Comparison of ENCODE assay signal across 29 cellular contexts in genomic region chr14:57461777-57462320, GRCh38. TPM values are rescaled to one million over a fixed set of nuclear protein-coding genes. Genes with fewer than 3 reads are reported as not detected.
DNase-seq lines count a peak whose midpoint lies in the region; ATAC-seq and TF ChIP-seq lines count a peak whose summit lies in the region.
"Had no signal": no experiment of that assay in that cellular context is flagged by ENCODE, and none has a peak within 500 bp of the region (broad histone marks: within the 10 kb centered on the region; RNA-seq: fewer than 3 reads in every experiment).

No MANE protein-coding gene starts in this region.

- POLR2A ChIA-PET in Panc1 (lab: Charles Lee): no interaction called here
- POLR2A ChIA-PET in GM10248 (lab: Yijun Ruan, JAX): no interaction called here

- H3K27me3 Mint-ChIP-seq in CD14-positive monocyte (ENCODE audit: low read depth in 3 of 3): peaks cover 0 to 4% (median 1%) of the 10 kb centered on the region in 3 donors
- H3K27me3 Mint-ChIP-seq: central memory CD8-positive, alpha-beta T cell had no signal

- DNase-seq in H4 (ENCODE audit: low spot score) (peak; percentile 57), Panc1 (ENCODE audit: low read depth, low spot score) (peak; percentile 1), epithelial cell of esophagus (ENCODE audit: low read depth) (peak; percentile 25), CD14-positive monocyte (ENCODE audit: low spot score) (no peak), GM10248 (ENCODE audit: extremely low spot score) (no peak), NCI-H345 treated with DMSO at 0.1 percent for 48 hours (lab: John Stamatoyannopoulos, UW; ENCODE audit: unreplicated experiment) (no peak)
- DNase-seq: activated CD4-positive, alpha-beta T cell treated with anti-CD3 and anti-CD28 coated beads for 48 hours; activated CD8-positive, alpha-beta memory T cell treated with anti-CD3 and anti-CD28 coated beads for 24 hours; activated gamma-delta T cell; activated naive CD8-positive, alpha-beta T cell treated with anti-CD3 and anti-CD28 coated beads, Interleukin-2, amount 10 ng/mL, durations not matched to agents 7 days and 5 days; CD4-positive, alpha-beta T cell; DMS 273 treated with DMSO at 0.1 percent for 48 hours; dorsolateral prefrontal cortex; H7; islet precursor cell; KG1; NCI-H1436; NCI-H446 treated with DMSO at 0.1 percent for 48 hours; NCI-H82; upper lobe of left lung had no signal

- H3K4me1 Mint-ChIP-seq in CD14-positive monocyte: no peaks in the 10 kb centered on the region
- H3K4me1 Mint-ChIP-seq: activated naive CD8-positive, alpha-beta T cell treated with anti-CD3 and anti-CD28 coated beads, Interleukin-2, amount 10 ng/mL, durations not matched to agents 7 days and 5 days; central memory CD8-positive, alpha-beta T cell; nephron had no signal

- no peaks in the 10 kb centered on the region for H3K36me3 ChIP-seq in Panc1 (ENCODE audit: control insufficient read depth, insufficient read depth, low read length)
- H3K36me3 ChIP-seq: ascending aorta, upper lobe of left lung had no signal

- H3K36me3 Mint-ChIP-seq in CD14-positive monocyte: no peaks in the 10 kb centered on the region
- H3K36me3 Mint-ChIP-seq: activated naive CD8-positive, alpha-beta T cell treated with anti-CD3 and anti-CD28 coated beads, Interleukin-2, amount 10 ng/mL, durations not matched to agents 7 days and 5 days had no signal

- CTCF ChIA-PET in Panc1 (lab: Charles Lee) (no interaction called here), GM10248 (lab: Yijun Ruan, JAX) (no interaction called here)

- H3K4me3 ChIP-seq in Panc1 (ENCODE audit: low read depth in 2 of 2, low read length in 2 of 2): no peak overlapping the region
- no peak overlapping the region for H3K4me3 ChIP-seq in epithelial cell of esophagus (ENCODE audit: low read length)
- H3K4me3 ChIP-seq: ascending aorta, dorsolateral prefrontal cortex, upper lobe of left lung had no signal

- no peak overlapping the region for H3K4me3 Mint-ChIP-seq in CD14-positive monocyte
- H3K4me3 Mint-ChIP-seq: activated naive CD8-positive, alpha-beta T cell treated with anti-CD3 and anti-CD28 coated beads, Interleukin-2, amount 10 ng/mL, durations not matched to agents 7 days and 5 days; CD4-positive, alpha-beta T cell; central memory CD8-positive, alpha-beta T cell; nephron; T-helper 2 cell treated with Interferon-gamma antibody and Interleukin-4, amounts not matched to agents 5 μg/mL and 100 μg/mL, for 36 hours had no signal

- H3K9me3 Mint-ChIP-seq in CD14-positive monocyte: peaks cover 2 to 11% (median 5%) of the 10 kb centered on the region in 7 donors
- H3K9me3 Mint-ChIP-seq: CD4-positive, alpha-beta T cell; central memory CD8-positive, alpha-beta T cell; T-helper 2 cell treated with Interferon-gamma antibody and Interleukin-4, amounts not matched to agents 5 μg/mL and 100 μg/mL, for 36 hours had no signal

- no peak overlapping the region for H3K27ac ChIP-seq in Panc1 (ENCODE audit: low read length)
- H3K27ac ChIP-seq: ascending aorta, dorsolateral prefrontal cortex, upper lobe of left lung, VCaP had no signal

- ATAC-seq in Panc1 (no peak), HG03521 (IDR thresholded peaks at IDR 0.05; ENCODE audit: unreplicated experiment) (no peak)
- ATAC-seq: Right ventricle myocardium inferior had no signal

- no peak overlapping the region for H3K27ac Mint-ChIP-seq in CD14-positive monocyte
- H3K27ac Mint-ChIP-seq: activated naive CD8-positive, alpha-beta T cell treated with anti-CD3 and anti-CD28 coated beads, Interleukin-2, amount 10 ng/mL, durations not matched to agents 7 days and 5 days; CD4-positive, alpha-beta T cell; nephron; T-helper 2 cell treated with Interferon-gamma antibody and Interleukin-4, amounts not matched to agents 5 μg/mL and 100 μg/mL, for 36 hours had no signal

- no peaks in the 10 kb centered on the region for H3K9me3 ChIP-seq in Panc1 (ENCODE audit: control insufficient read depth, insufficient read depth, low read depth, low read length)
- H3K9me3 ChIP-seq: ascending aorta, upper lobe of left lung had no signal

- BruUV-seq in Panc1 (replicated peaks; lab: Mats Ljungman, UMichigan): no TSS peak

- intact Hi-C loops in Panc1 (cut with micrococcal nuclease; ENCODE audit: unreplicated experiment): no loop called here
- intact Hi-C loops in CD14-positive monocyte (cut with micrococcal nuclease): no loop called here

- in situ Hi-C loops in Panc1 (cut with HindIII; ENCODE audit: low pct_unique_long_range_greater_than_20kb, low sequenced_read_pairs): no loop called here

- no peaks in the 10 kb centered on the region for H3K4me1 ChIP-seq in Panc1 (ENCODE audit: control insufficient read depth, insufficient read depth, low read length)
- H3K4me1 ChIP-seq: ascending aorta, upper lobe of left lung had no signal

- no peak for TF ChIP-seq CTCF in Panc1 (IDR thresholded peaks at IDR 0.05)
- no peak for TF ChIP-seq CTCF in epithelial cell of esophagus (IDR thresholded peaks at IDR 0.05; ENCODE audit: insufficient read depth, low read depth, low read length, missing control alignments)
- no peak for TF ChIP-seq CTCF in CD14-positive monocyte (IDR thresholded peaks at IDR 0.05)
- no peak for TF ChIP-seq CTCF in GM10248 (IDR thresholded peaks at IDR 0.05; ENCODE audit: control extremely low read depth, extremely low read depth, low read depth, missing control alignments)

- H3K27me3 ChIP-seq in Panc1 (ENCODE audit: control insufficient read depth, insufficient read depth, low read length): no peaks in the 10 kb centered on the region
- H3K27me3 ChIP-seq: ascending aorta, dorsolateral prefrontal cortex, upper lobe of left lung had no signal

RNA-seq across cellular contexts. Expression of gene CCDC198, which starts 31.8 kb away (rescaled TPM):
- not detected in 2 replicates for total RNA-seq in H4 (2014; rRNA removed; shearing (Covaris generic))
- not detected for total RNA-seq in Panc1 (2021; ENCODE audit: unreplicated experiment)
- not detected for polyA plus RNA-seq in Panc1 (2012; ENCODE audit: insufficient read length)
- not detected for polyA plus RNA-seq in CD14-positive monocyte
- total RNA-seq: activated naive CD8-positive, alpha-beta T cell treated with anti-CD3 and anti-CD28 coated beads, Interleukin-2, amount 10 ng/mL, durations not matched to agents 7 days and 5 days; ascending aorta; CD4-positive, alpha-beta T cell; dorsolateral prefrontal cortex; H7; mononuclear cell; osteoblast; Right ventricle myocardium inferior; upper lobe of left lung had no signal

Comparison
In these comparisons a context has a peak if more than half of its experiments do, and no peak if none do; other contexts are left out.
1. DNase-seq: peak in H4 (single experiment), Panc1 (single experiment) and epithelial cell of esophagus (single experiment); none in CD14-positive monocyte (single experiment), GM10248 (single experiment) and NCI-H345 treated with DMSO at 0.1 percent for 48 hours (single experiment).